Comparison of ENCODE assay signal across 27 cellular contexts in the genomic region with DNA sequence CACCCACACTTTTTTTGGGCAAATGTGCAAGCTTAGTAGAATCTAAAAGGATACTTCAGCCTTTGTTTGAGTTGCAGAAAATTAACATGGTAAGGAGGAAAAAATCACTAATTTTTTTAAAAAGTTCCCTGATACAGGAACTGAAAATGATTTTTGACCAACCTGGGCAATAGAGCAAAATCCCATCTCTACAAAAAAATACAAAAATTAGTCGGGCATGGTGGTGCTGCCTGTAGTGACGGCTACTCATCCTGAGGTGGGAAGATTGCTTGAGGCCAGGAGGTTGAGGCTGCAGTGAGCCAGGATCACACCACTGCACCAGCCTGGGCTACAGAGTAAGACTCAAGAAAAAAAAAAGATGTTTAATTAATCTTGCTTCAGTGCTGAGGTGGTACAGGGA.
"Had no signal": no experiment of that assay in that cellular context is flagged by ENCODE, and none has a peak within 500 bp of the region (broad histone marks: within the 10 kb centered on the region; RNA-seq: fewer than 3 reads in every experiment).

No MANE protein-coding gene starts in this region.

- H3K4me3 Mint-ChIP-seq: activated T-cell treated with anti-CD3 and anti-CD28 coated beads, Interleukin-2, amount 50 U/mL, for 4 hours; nephron; stimulated activated naive CD8-positive, alpha-beta T cell treated with anti-CD3 and anti-CD28 coated beads, Interleukin-15, Interleukin-2, amounts not matched to agents 100 ng/mL and 50 ng/mL, for 24 hours had no signal

- H3K9me3 ChIP-seq: adrenal gland, ascending aorta, left lung, sigmoid colon, thyroid gland, upper lobe of right lung had no signal

- H3K4me1 ChIP-seq: adrenal gland, ascending aorta, left lung, sigmoid colon, thyroid gland, upper lobe of right lung had no signal

- H3K36me3 ChIP-seq: adrenal gland, ascending aorta, brain microvascular endothelial cell, thyroid gland had no signal

- H3K27me3 ChIP-seq: adrenal gland, ascending aorta, brain microvascular endothelial cell, hepatocyte, left lung, sigmoid colon, thyroid gland, upper lobe of right lung had no signal

- H3K27me3 Mint-ChIP-seq: stimulated activated naive CD8-positive, alpha-beta T cell treated with anti-CD3 and anti-CD28 coated beads, Interleukin-15, Interleukin-2, amounts not matched to agents 100 ng/mL and 50 ng/mL, for 24 hours had no signal

- H3K27ac ChIP-seq: adrenal gland, ascending aorta, brain microvascular endothelial cell, hepatocyte, left lung, sigmoid colon, thyroid gland, upper lobe of right lung, VCaP had no signal

- H3K4me1 Mint-ChIP-seq: nephron had no signal

- DNase-seq: activated CD4-positive, alpha-beta T cell treated with anti-CD3 and anti-CD28 coated beads for 1 hour; activated CD4-positive, alpha-beta T cell treated with anti-CD3 and anti-CD28 coated beads, Interleukin-2, amount 50 U/mL, for 4 hours; activated CD8-positive, alpha-beta memory T cell treated with anti-CD3 and anti-CD28 coated beads for 24 hours; activated CD8-positive, alpha-beta memory T cell treated with anti-CD3 and anti-CD28 coated beads, Interleukin-2, amount 50 U/mL, for 4 hours; activated effector memory CD4-positive, alpha-beta T cell treated with anti-CD3 and anti-CD28 coated beads, Interleukin-2, amount 50 U/mL, for 16 hours; activated naive CD4-positive, alpha-beta T cell treated with anti-CD3 and anti-CD28 coated beads, Interleukin-2, amount 50 U/mL, for 16 hours; activated T-cell treated with anti-CD3 and anti-CD28 coated beads, Interleukin-2, amount 50 U/mL, for 4 hours; adrenal gland; brain microvascular endothelial cell; caudate nucleus; effector memory CD4-positive, alpha-beta T cell; foreskin melanocyte; kidney glomerular epithelial cell; left lung; nucleus accumbens; sigmoid colon; stimulated activated CD4-positive, alpha-beta T cell treated with anti-CD3 and anti-CD28 coated beads, Interleukin-4, amount 100 ng/mL, for 1 hour; substantia nigra; thyroid gland; upper lobe of right lung had no signal

- ATAC-seq: activated T-cell treated with anti-CD3 and anti-CD28 coated beads, Interleukin-2, amount 50 U/mL, for 4 hours; left lung; SK-N-SH treated with all-trans-retinoic acid at 6 μM for 48 hours; upper lobe of right lung had no signal

- H3K9me3 Mint-ChIP-seq: activated T-cell treated with anti-CD3 and anti-CD28 coated beads, Interleukin-2, amount 50 U/mL, for 4 hours; nephron; stimulated activated naive CD8-positive, alpha-beta T cell treated with anti-CD3 and anti-CD28 coated beads, Interleukin-15, Interleukin-2, amounts not matched to agents 100 ng/mL and 50 ng/mL, for 24 hours had no signal

- H3K4me2 ChIP-seq: hepatocyte had no signal

- H3K4me3 ChIP-seq: adrenal gland, ascending aorta, hepatocyte, left lung, lung, sigmoid colon, thyroid gland, upper lobe of right lung had no signal

- H3K27ac Mint-ChIP-seq: nephron; stimulated activated naive CD8-positive, alpha-beta T cell treated with anti-CD3 and anti-CD28 coated beads, Interleukin-15, Interleukin-2, amounts not matched to agents 100 ng/mL and 50 ng/mL, for 24 hours had no signal

- H2AFZ ChIP-seq: hepatocyte had no signal
